Comparison of ENCODE assay signal across 1 cellular context in the genomic region with DNA sequence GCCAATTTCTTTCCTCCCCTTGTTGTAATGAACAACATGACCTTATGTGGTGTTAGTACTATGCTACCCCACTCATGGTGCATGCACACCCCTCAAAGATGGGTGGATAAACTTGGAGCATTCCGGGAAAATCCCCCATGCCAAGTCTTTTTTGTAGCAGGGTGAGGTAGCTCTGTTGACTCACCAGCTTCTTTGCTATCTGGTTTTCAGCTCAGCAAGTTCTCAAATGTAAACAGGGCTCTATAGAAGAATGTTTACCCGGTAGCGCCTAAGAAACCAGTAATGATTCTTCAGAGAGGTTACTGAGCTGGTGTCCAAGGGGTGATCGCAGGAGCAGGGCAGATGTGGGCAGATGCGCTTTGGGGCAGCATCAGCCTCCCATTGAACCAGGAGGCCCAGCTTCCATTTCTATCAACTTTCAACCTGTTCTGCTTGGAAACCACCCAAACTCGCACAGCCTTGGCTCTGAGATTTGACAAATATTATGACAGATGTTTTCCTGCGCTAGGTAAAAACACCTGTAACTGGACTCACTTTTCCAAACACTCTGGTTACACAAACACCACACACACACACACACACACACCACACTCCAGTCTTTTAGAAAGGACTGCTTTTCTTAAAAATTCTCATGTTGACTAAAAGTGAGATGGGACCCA.
TF ChIP-seq lines count a peak whose summit lies in the region.

No MANE protein-coding gene starts in this region.

TF ChIP-seq in HepG2, 621 proteins besides CTCF, POLR2A, EP300 and RAD21 (continued from another document):
- TF ChIP-seq, protein P1, sequence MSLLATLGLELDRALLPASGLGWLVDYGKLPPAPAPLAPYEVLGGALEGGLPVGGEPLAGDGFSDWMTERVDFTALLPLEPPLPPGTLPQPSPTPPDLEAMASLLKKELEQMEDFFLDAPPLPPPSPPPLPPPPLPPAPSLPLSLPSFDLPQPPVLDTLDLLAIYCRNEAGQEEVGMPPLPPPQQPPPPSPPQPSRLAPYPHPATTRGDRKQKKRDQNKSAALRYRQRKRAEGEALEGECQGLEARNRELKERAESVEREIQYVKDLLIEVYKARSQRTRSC (CRISPR knock-in tag; IDR thresholded peaks at IDR 0.05; ENCODE audit: low read depth), result no peak
- TF ChIP-seq HNRNPK (IDR thresholded peaks at IDR 0.05; ENCODE audit: low read depth, low read length, poor library complexity, severe bottlenecking) (no peak), HHEX (CRISPR knock-in tag; IDR thresholded peaks at IDR 0.05) (no peak), ZNF781 (CRISPR knock-in tag; IDR thresholded peaks at IDR 0.05; ENCODE audit: borderline replicate concordance, not compliant biosample characterization) (no peak), SIX4 (CRISPR knock-in tag; IDR thresholded peaks at IDR 0.05) (no peak), SKI (IDR thresholded peaks at IDR 0.05; ENCODE audit: partially characterized antibody) (no peak), ZBTB7B (CRISPR knock-in tag; IDR thresholded peaks at IDR 0.05) (no peak), HMG20A (CRISPR knock-in tag; IDR thresholded peaks at IDR 0.05; ENCODE audit: borderline replicate concordance) (no peak), CCDC6 (CRISPR knock-in tag; IDR thresholded peaks at IDR 0.05) (no peak), KDM3A (CRISPR knock-in tag; IDR thresholded peaks at IDR 0.05; ENCODE audit: low read depth) (no peak), FOXP1 (IDR thresholded peaks at IDR 0.05) (no peak), FOXP1 (CRISPR knock-in tag; IDR thresholded peaks at IDR 0.05) (no peak)
- TF ChIP-seq, protein P2, sequence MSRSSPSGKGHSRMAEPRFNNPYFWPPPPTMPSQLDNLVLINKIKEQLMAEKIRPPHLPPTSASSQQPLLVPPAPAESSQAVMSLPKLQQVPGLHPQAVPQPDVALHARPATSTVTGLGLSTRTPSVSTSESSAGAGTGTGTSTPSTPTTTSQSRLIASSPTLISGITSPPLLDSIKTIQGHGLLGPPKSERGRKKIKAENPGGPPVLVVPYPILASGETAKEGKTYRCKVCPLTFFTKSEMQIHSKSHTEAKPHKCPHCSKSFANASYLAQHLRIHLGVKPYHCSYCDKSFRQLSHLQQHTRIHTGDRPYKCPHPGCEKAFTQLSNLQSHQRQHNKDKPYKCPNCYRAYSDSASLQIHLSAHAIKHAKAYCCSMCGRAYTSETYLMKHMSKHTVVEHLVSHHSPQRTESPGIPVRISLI (CRISPR knock-in tag; IDR thresholded peaks at IDR 0.05; ENCODE audit: borderline replicate concordance), result no peak
- TF ChIP-seq, protein P3, sequence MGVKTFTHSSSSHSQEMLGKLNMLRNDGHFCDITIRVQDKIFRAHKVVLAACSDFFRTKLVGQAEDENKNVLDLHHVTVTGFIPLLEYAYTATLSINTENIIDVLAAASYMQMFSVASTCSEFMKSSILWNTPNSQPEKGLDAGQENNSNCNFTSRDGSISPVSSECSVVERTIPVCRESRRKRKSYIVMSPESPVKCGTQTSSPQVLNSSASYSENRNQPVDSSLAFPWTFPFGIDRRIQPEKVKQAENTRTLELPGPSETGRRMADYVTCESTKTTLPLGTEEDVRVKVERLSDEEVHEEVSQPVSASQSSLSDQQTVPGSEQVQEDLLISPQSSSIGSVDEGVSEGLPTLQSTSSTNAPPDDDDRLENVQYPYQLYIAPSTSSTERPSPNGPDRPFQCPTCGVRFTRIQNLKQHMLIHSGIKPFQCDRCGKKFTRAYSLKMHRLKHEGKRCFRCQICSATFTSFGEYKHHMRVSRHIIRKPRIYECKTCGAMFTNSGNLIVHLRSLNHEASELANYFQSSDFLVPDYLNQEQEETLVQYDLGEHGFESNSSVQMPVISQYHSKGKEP (CRISPR knock-in tag; IDR thresholded peaks at IDR 0.05), result no peak
- TF ChIP-seq, protein P4, sequence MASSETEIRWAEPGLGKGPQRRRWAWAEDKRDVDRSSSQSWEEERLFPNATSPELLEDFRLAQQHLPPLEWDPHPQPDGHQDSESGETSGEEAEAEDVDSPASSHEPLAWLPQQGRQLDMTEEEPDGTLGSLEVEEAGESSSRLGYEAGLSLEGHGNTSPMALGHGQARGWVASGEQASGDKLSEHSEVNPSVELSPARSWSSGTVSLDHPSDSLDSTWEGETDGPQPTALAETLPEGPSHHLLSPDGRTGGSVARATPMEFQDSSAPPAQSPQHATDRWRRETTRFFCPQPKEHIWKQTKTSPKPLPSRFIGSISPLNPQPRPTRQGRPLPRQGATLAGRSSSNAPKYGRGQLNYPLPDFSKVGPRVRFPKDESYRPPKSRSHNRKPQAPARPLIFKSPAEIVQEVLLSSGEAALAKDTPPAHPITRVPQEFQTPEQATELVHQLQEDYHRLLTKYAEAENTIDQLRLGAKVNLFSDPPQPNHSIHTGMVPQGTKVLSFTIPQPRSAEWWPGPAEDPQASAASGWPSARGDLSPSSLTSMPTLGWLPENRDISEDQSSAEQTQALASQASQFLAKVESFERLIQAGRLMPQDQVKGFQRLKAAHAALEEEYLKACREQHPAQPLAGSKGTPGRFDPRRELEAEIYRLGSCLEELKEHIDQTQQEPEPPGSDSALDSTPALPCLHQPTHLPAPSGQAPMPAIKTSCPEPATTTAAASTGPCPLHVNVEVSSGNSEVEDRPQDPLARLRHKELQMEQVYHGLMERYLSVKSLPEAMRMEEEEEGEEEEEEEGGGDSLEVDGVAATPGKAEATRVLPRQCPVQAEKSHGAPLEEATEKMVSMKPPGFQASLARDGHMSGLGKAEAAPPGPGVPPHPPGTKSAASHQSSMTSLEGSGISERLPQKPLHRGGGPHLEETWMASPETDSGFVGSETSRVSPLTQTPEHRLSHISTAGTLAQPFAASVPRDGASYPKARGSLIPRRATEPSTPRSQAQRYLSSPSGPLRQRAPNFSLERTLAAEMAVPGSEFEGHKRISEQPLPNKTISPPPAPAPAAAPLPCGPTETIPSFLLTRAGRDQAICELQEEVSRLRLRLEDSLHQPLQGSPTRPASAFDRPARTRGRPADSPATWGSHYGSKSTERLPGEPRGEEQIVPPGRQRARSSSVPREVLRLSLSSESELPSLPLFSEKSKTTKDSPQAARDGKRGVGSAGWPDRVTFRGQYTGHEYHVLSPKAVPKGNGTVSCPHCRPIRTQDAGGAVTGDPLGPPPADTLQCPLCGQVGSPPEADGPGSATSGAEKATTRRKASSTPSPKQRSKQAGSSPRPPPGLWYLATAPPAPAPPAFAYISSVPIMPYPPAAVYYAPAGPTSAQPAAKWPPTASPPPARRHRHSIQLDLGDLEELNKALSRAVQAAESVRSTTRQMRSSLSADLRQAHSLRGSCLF (CRISPR knock-in tag; IDR thresholded peaks at IDR 0.05; ENCODE audit: borderline replicate concordance), result no peak
